ENCODE assay signal across 14 cellular contexts in the genomic region with DNA sequence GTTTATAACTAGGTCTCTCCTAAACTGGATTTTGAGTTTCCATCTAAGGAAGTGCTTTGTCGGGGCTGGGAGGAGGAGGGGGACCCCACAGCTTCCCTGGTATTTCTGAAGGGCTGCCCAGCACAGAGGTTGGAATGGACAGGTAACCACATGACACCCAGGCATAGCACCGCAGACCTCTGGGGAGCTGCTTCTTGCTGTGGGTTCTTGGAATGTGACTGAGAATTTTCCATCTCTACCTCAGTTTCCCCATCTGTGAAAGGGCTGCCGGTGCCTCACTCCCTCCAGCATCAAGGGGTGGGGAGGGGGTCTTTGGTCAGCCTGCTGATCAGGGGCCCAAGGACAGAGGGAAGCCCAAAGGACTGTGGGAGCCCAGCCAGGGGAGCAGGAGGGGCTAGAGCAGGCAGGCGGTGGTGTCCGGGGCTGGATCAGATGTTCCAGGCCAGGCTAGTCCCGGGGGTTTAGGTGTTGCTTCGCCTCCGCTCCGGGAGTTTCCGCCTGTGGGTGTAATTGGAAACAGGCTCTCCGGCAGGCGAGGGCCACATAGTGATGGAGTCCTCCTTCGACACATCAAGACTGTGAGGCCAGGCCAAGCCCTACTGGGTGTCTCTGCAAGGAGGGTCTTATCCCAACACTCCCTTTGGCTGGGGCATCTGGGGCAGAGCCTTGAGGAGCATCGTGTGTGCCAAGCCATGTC. TPM values are rescaled to one million over a fixed set of nuclear protein-coding genes. Genes with fewer than 3 reads are reported as not detected.
DNase-seq lines count a peak whose midpoint lies in the region; ATAC-seq and TF ChIP-seq lines count a peak whose summit lies in the region.
"Had no signal": no experiment of that assay in that cellular context is flagged by ENCODE, and none has a peak within 500 bp of the region (broad histone marks: within the 10 kb centered on the region; RNA-seq: fewer than 3 reads in every experiment).

No MANE protein-coding gene starts in this region.

- peak overlapping the region; percentile 35 for H2AFZ ChIP-seq in osteoblast (ENCODE audit: low read length)

- H3K4me2 ChIP-seq in osteoblast (ENCODE audit: insufficient read depth, low read length) = peak overlapping the region; percentile 86

- DNase-seq in AG20443 (ENCODE audit: low spot score) (peak; percentile 8), SK-N-MC (ENCODE audit: low read depth, low spot score) (no peak), Right ventricle myocardium superior (peak; percentile 66), osteoblast (ENCODE audit: insufficient read length, low spot score, missing footprints) (peak; percentile 93), T-helper 2 cell (no peak), H4 (ENCODE audit: low spot score) (no peak), Kasumi-1 (lab: John Stamatoyannopoulos, UW) (no peak), middle frontal gyrus (ENCODE audit: extremely low spot score, low spot score) (no peak)
- DNase-seq: effector memory CD4-positive, alpha-beta T cell; GDM1; NCI-H187 treated with DMSO at 0.1 percent for 48 hours; retina had no signal

- peak; percentile 15 for ATAC-seq in Right ventricle myocardium superior (ENCODE audit: poor library complexity)
- ATAC-seq: activated naive CD4-positive, alpha-beta T cell treated with anti-CD3 and anti-CD28 coated beads, Interleukin-2, amount 50 U/mL, for 72 hours had no signal

- no peaks in the 10 kb centered on the region for H3K79me2 ChIP-seq in osteoblast (ENCODE audit: insufficient read depth, low read length)

- intact Hi-C loops in Right ventricle myocardium superior (cut with DNase I) = no loop called here

- H3K4me3 ChIP-seq in SK-N-MC = peak overlapping the region; percentile 44
- peak overlapping the region; percentile 53 for H3K4me3 ChIP-seq in osteoblast (ENCODE audit: insufficient read depth, low read length)

- H4K20me1 ChIP-seq in osteoblast (ENCODE audit: insufficient read depth, low read length) = no peaks in the 10 kb centered on the region

- peaks cover 13% of the 10 kb centered on the region for H3K27me3 ChIP-seq in osteoblast (ENCODE audit: insufficient read depth, low read length)

- peaks cover 25% of the 10 kb centered on the region for H3K4me1 ChIP-seq in osteoblast (ENCODE audit: insufficient read depth, low read length)

- no peak for TF ChIP-seq CTCF in osteoblast (IDR thresholded peaks at IDR 0.05; ENCODE audit: extremely low read depth, low read depth, low read length)

- H3K9me3 ChIP-seq in SK-N-MC (ENCODE audit: low read depth, low read length) (no peaks in the 10 kb centered on the region), osteoblast (ENCODE audit: low read depth, low read length) (no peaks in the 10 kb centered on the region)

- H3K9ac ChIP-seq in SK-N-MC (ENCODE audit: insufficient read length) = no peak overlapping the region

- H3K27ac ChIP-seq in SK-N-MC = no peak overlapping the region
- H3K27ac ChIP-seq in osteoblast (ENCODE audit: low read depth, low read length) = no peak overlapping the region
- H3K27ac ChIP-seq: VCaP had no signal

- H3K36me3 ChIP-seq in SK-N-MC (ENCODE audit: insufficient read depth, low read length) (no peaks in the 10 kb centered on the region), osteoblast (ENCODE audit: insufficient read depth, low read length) (no peaks in the 10 kb centered on the region)

RNA-seq across cellular contexts. Expression of gene OLFML2A, which starts 3.3 kb away (rescaled TPM):
- total RNA-seq in Right ventricle myocardium superior = 27.5 TPM
- total RNA-seq in osteoblast = 27.1 and 29.7 TPM in 2 replicates
- 2.8 and 5.5 TPM in 2 replicates for total RNA-seq in H4 (2014; rRNA removed; shearing (Covaris generic))
- total RNA-seq: activated naive CD4-positive, alpha-beta T cell treated with anti-CD3 and anti-CD28 coated beads, Interleukin-2, amount 50 U/mL, for 72 hours had no signal

RNA-seq across cellular contexts. Expression of gene NR6A1, which starts 9.1 kb away (rescaled TPM):
- total RNA-seq in Right ventricle myocardium superior (1.4 TPM), osteoblast (0.36 and 0.88 TPM in 2 replicates)
- total RNA-seq in H4 (2014; rRNA removed; shearing (Covaris generic)) = 1.2 and 3.7 TPM in 2 replicates

Comparison
In these comparisons a context has a peak if more than half of its experiments do, and no peak if none do; other contexts are left out.
1. DNase-seq: peak in AG20443 (single experiment), Right ventricle myocardium superior (single experiment) and osteoblast (single experiment); none in SK-N-MC (single experiment), T-helper 2 cell (0 of 5), H4 (single experiment), Kasumi-1 (0 of 2) and middle frontal gyrus (single experiment).